8 cellular contexts compared by ENCODE assay signal in the genomic region with DNA sequence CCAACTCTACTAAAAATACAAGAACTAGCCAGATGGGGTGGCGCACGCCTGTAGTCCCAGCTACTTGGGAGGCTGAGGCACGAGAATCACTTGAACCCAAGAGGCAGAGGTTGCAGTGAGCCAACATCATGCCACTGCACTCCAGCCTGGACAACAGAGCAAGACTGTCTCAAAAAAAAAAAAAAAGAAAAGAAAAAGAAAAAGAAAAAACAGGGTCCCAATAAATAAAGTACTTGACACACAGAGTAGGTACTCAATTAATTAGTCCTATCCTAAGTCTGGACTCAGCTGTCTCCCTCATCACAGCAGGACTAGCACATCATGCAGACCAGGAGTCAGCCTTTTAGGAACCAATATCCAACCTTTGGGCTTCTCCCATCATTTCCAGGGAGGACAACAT. TPM values are rescaled to one million over a fixed set of nuclear protein-coding genes. Genes with fewer than 3 reads are reported as not detected.
DNase-seq lines count a peak whose midpoint lies in the region; ATAC-seq and TF ChIP-seq lines count a peak whose summit lies in the region.
"Not testable (repeated sequence)": the region's sequence is repeated elsewhere in the genome, so short reads cannot be mapped to it uniquely, and the experiment has no call there.

No MANE protein-coding gene starts in this region.

- TF ChIP-seq CTCF in NB4 (IDR thresholded peaks at IDR 0.05; ENCODE audit: low read depth, low read length); nephron progenitor cell (IDR thresholded peaks at IDR 0.05): not testable (repeated sequence)

- H3K4me1 Mint-ChIP-seq in T-helper 17 cell (peaks cover 23% of the 10 kb centered on the region), nephron progenitor cell (peaks cover 29% of the 10 kb centered on the region)
- peaks cover 26% of the 10 kb centered on the region for H3K4me1 Mint-ChIP-seq in activated T-cell treated with anti-CD3 and anti-CD28 coated beads, Interleukin-2, amount 50 U/mL, for 4 hours (ENCODE audit: low read depth)
- H3K4me1 Mint-ChIP-seq in activated naive CD8-positive, alpha-beta T cell treated with anti-CD3 and anti-CD28 coated beads, Interleukin-2, amount 50 U/mL, for 24 hours: peaks cover 26% of the 10 kb centered on the region

- peak overlapping the region; percentile 41 for H3K4me3 Mint-ChIP-seq in T-helper 17 cell
- peak overlapping the region; percentile 96 for H3K4me3 Mint-ChIP-seq in activated T-cell treated with anti-CD3 and anti-CD28 coated beads, Interleukin-2, amount 50 U/mL, for 4 hours
- peak overlapping the region; percentile 92 for H3K4me3 Mint-ChIP-seq in activated naive CD8-positive, alpha-beta T cell treated with anti-CD3 and anti-CD28 coated beads, Interleukin-2, amount 50 U/mL, for 24 hours
- peak overlapping the region; percentile 98 for H3K4me3 Mint-ChIP-seq in nephron progenitor cell

- not testable (repeated sequence) for H3K27ac Mint-ChIP-seq in T-helper 17 cell; activated naive CD8-positive, alpha-beta T cell treated with anti-CD3 and anti-CD28 coated beads, Interleukin-2, amount 50 U/mL, for 24 hours; nephron progenitor cell

- peak overlapping the region; percentile 90 for H3K4me3 ChIP-seq in ACC112 (ENCODE audit: low read depth, low read length)
- peak overlapping the region; percentile 82 for H3K4me3 ChIP-seq in GM08714 (ENCODE audit: low read length)
- peak overlapping the region; percentile 97 for H3K4me3 ChIP-seq in NB4 (ENCODE audit: low read depth, low read length)
- H3K4me3 ChIP-seq in iPS-18c (ENCODE audit: insufficient read depth, low read depth, low read length): peak overlapping the region; percentile 81; the same call in 1 of the 2 replicates

- peaks cover 49% of the 10 kb centered on the region for H3K79me2 ChIP-seq in ACC112 (ENCODE audit: control insufficient read depth, insufficient read depth, low read length, unreplicated experiment)

- H3K4me1 ChIP-seq in ACC112 (ENCODE audit: control insufficient read depth, insufficient read depth, low read length, unreplicated experiment): not testable (repeated sequence)

- not testable (repeated sequence) for H3K36me3 ChIP-seq in ACC112 (ENCODE audit: insufficient read depth, low read length)

- not testable (repeated sequence) for ATAC-seq in T-helper 17 cell; activated T-cell treated with anti-CD3 and anti-CD28 coated beads, Interleukin-2, amount 50 U/mL, for 4 hours; activated naive CD8-positive, alpha-beta T cell treated with anti-CD3 and anti-CD28 coated beads, Interleukin-2, amount 50 U/mL, for 24 hours

- H3K9me3 Mint-ChIP-seq in activated T-cell treated with anti-CD3 and anti-CD28 coated beads, Interleukin-2, amount 50 U/mL, for 4 hours; activated naive CD8-positive, alpha-beta T cell treated with anti-CD3 and anti-CD28 coated beads, Interleukin-2, amount 50 U/mL, for 24 hours: not testable (repeated sequence)
- peaks cover 50% of the 10 kb centered on the region for H3K9me3 Mint-ChIP-seq in nephron progenitor cell

- H3K27ac ChIP-seq in ACC112 (ENCODE audit: low read depth, low read length): not testable (repeated sequence)

- not testable (repeated sequence) for H3K27me3 Mint-ChIP-seq in T-helper 17 cell; activated T-cell treated with anti-CD3 and anti-CD28 coated beads, Interleukin-2, amount 50 U/mL, for 4 hours (ENCODE audit: low read depth); activated naive CD8-positive, alpha-beta T cell treated with anti-CD3 and anti-CD28 coated beads, Interleukin-2, amount 50 U/mL, for 24 hours; nephron progenitor cell (ENCODE audit: low read depth, poor library complexity)

- not testable (repeated sequence) for H3K27me3 ChIP-seq in ACC112 (ENCODE audit: insufficient read depth, low read length)

- not testable (repeated sequence) for H3K36me3 Mint-ChIP-seq in T-helper 17 cell (ENCODE audit: low read depth); activated T-cell treated with anti-CD3 and anti-CD28 coated beads, Interleukin-2, amount 50 U/mL, for 4 hours (ENCODE audit: insufficient read depth)
- peaks cover 22% of the 10 kb centered on the region for H3K36me3 Mint-ChIP-seq in activated naive CD8-positive, alpha-beta T cell treated with anti-CD3 and anti-CD28 coated beads, Interleukin-2, amount 50 U/mL, for 24 hours (ENCODE audit: low read depth)
- H3K36me3 Mint-ChIP-seq in nephron progenitor cell (ENCODE audit: low read depth): peaks cover 12% of the 10 kb centered on the region

- DNase-seq in NB4 (ENCODE audit: low read depth); T-helper 17 cell; activated T-cell treated with anti-CD3 and anti-CD28 coated beads, Interleukin-2, amount 50 U/mL, for 4 hours; activated naive CD8-positive, alpha-beta T cell treated with anti-CD3 and anti-CD28 coated beads, Interleukin-2, amount 50 U/mL, for 24 hours; nephron progenitor cell: not testable (repeated sequence)

- not testable (repeated sequence) for H2AFZ ChIP-seq in ACC112 (ENCODE audit: low read length, unreplicated experiment)

- TF ChIP-seq POLR2A in NB4 (IDR thresholded peaks at IDR 0.05; ENCODE audit: extremely low read depth, insufficient read length): not testable (repeated sequence)

- H3K9me3 ChIP-seq in T-helper 17 cell (ENCODE audit: control insufficient read depth, low read length, poor library complexity, severe bottlenecking); iPS-18c (ENCODE audit: control insufficient read depth, insufficient read depth, low read length): not testable (repeated sequence)

RNA-seq across cellular contexts. Expression of a gene that starts 2.1 kb away (rescaled TPM):
- total RNA-seq in T-helper 17 cell: 10 to 100 TPM; 43.4 to 47.6 TPM
- 100 to 1,000 TPM in 2 of 3 donors, 10 to 100 TPM in 1; 93.9 to 125 (median 109) TPM for total RNA-seq in activated T-cell treated with anti-CD3 and anti-CD28 coated beads, Interleukin-2, amount 50 U/mL, for 4 hours

RNA-seq across cellular contexts. Expression of a gene that starts 2.3 kb away (rescaled TPM):
- total RNA-seq in T-helper 17 cell: 1 to 10 TPM; 1.5 to 1.6 TPM
- 1 to 10 TPM in 2 of 3 donors, under 1 TPM in 1; 0.43 to 1.5 (median 1.0) TPM for total RNA-seq in activated T-cell treated with anti-CD3 and anti-CD28 coated beads, Interleukin-2, amount 50 U/mL, for 4 hours

RNA-seq across cellular contexts. Expression of a gene that starts 13.8 kb away (rescaled TPM):
- 10 to 100 TPM; 41.0 to 43.4 TPM for total RNA-seq in T-helper 17 cell
- 100 to 1,000 TPM; 188 to 205 (median 188) TPM for total RNA-seq in activated T-cell treated with anti-CD3 and anti-CD28 coated beads, Interleukin-2, amount 50 U/mL, for 4 hours

Comparison
In these comparisons a context has a peak if more than half of its experiments do, and no peak if none do; other contexts are left out.
1. H3K4me3 Mint-ChIP-seq: peak in every context shown above with its lines; median percentile 98 in nephron progenitor cell; 96 in activated T-cell treated with anti-CD3 and anti-CD28 coated beads, Interleukin-2, amount 50 U/mL, for 4 hours; 92 in activated naive CD8-positive, alpha-beta T cell treated with anti-CD3 and anti-CD28 coated beads, Interleukin-2, amount 50 U/mL, for 24 hours; 41 in T-helper 17 cell.
2. RNA of a gene that starts 13.8 kb away (total RNA-seq): 188 to 205 TPM in activated T-cell treated with anti-CD3 and anti-CD28 coated beads, Interleukin-2, amount 50 U/mL, for 4 hours; 41.0 to 43.4 TPM in T-helper 17 cell; every median in the first group is over 4 times any median in the second.
3. Peak in every context shown above with its lines, with median percentiles within 50 percentile points of each other: H3K4me3 ChIP-seq.